Comparison of ENCODE assay signal across 19 cellular contexts in the genomic region with DNA sequence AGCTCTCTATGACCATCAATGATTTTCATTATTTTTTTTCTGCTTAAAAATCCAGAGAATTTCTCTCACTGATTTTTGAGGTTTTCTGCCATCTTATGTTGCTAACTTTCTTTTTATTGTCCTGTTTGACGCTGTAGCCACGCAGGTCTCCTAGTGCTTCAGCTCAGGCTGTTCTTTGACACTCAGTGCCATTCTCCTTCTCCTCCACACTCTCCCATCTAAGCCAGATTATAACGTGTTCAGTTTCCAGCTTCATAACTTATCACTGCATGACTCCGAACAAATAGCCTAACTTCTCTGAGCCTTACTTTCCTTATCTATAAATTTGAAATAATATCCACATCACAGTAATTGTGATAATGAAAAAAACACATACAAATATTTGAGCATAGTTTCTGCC. TPM values are rescaled to one million over a fixed set of nuclear protein-coding genes. Genes with fewer than 3 reads are reported as not detected.
DNase-seq lines count a peak whose midpoint lies in the region; TF ChIP-seq lines count a peak whose summit lies in the region.
"Had no signal": no experiment of that assay in that cellular context is flagged by ENCODE, and none has a peak within 500 bp of the region (broad histone marks: within the 10 kb centered on the region; RNA-seq: fewer than 3 reads in every experiment).

No MANE protein-coding gene starts in this region.

- H3K9me3 ChIP-seq in Caco-2: no peaks in the 10 kb centered on the region
- no peaks in the 10 kb centered on the region for H3K9me3 ChIP-seq in left ventricle myocardium inferior (replicated peaks)
- H3K9me3 ChIP-seq in H9 (ENCODE audit: control insufficient read depth, low read depth, low read length): no peaks in the 10 kb centered on the region
- H3K9me3 ChIP-seq: SJCRH30 had no signal

- H3K18ac ChIP-seq in H9 (ENCODE audit: insufficient read length, low read depth, low read length): no peak overlapping the region

- H3T11ph ChIP-seq in H9 (ENCODE audit: low read length): no peak overlapping the region

- peaks cover 66% of the 10 kb centered on the region for H3K36me3 Mint-ChIP-seq in Caco-2 (ENCODE audit: insufficient read depth, unreplicated experiment)
- peaks cover 12% of the 10 kb centered on the region for H3K36me3 Mint-ChIP-seq in nephron (ENCODE audit: low read depth)
- peaks cover 0 to 1% (median 0%) of the 10 kb centered on the region in 3 experiments; a peak in 1 of 7 replicates for H3K36me3 Mint-ChIP-seq in H9 (ENCODE audit: insufficient read depth in 1 of 3, low read depth in 3 of 3)
- H3K36me3 Mint-ChIP-seq: CD8-positive, alpha-beta memory T cell had no signal

- peak overlapping the region; percentile 90 for H3K27ac Mint-ChIP-seq in Caco-2 (ENCODE audit: unreplicated experiment)
- H3K27ac Mint-ChIP-seq in nephron: peak overlapping the region in 2 of 3 experiments; percentile 41 to 90
- no peak overlapping the region for H3K27ac Mint-ChIP-seq in H9
- H3K27ac Mint-ChIP-seq: CD8-positive, alpha-beta memory T cell; HFFc6 had no signal

- H3K36me3 ChIP-seq in Caco-2 (ENCODE audit: control insufficient read depth, insufficient read depth, low read length) (peaks cover 2% of the 10 kb centered on the region), KMS-11 (ENCODE audit: insufficient read depth) (no peaks in the 10 kb centered on the region), left ventricle myocardium inferior (no peaks in the 10 kb centered on the region)
- H3K36me3 ChIP-seq: SJCRH30 had no signal

- no peak overlapping the region for H3K4me3 ChIP-seq in Caco-2 (ENCODE audit: low read depth, low read length)
- no peak overlapping the region for H3K4me3 ChIP-seq in KMS-11 (IDR thresholded peaks at IDR 0.05; ENCODE audit: insufficient read depth, low read depth, low read length)
- H3K4me3 ChIP-seq in left ventricle myocardium inferior: no peak overlapping the region
- H3K4me3 ChIP-seq: SJCRH30 had no signal

- no peaks in the 10 kb centered on the region for H3K79me1 ChIP-seq in H9 (ENCODE audit: insufficient read depth, low read depth, low read length, poor library complexity, severe bottlenecking)

- no peak overlapping the region for H2BK5ac ChIP-seq in H9 (ENCODE audit: insufficient read length, low read length)

- TF ChIP-seq CTCF in Caco-2 (IDR thresholded peaks at IDR 0.05; ENCODE audit: insufficient read depth in 1 of 2, low read depth in 1 of 2, low read length in 1 of 2, severe bottlenecking in 1 of 2, unreplicated experiment in 1 of 2): no peak
- no peak for TF ChIP-seq CTCF in KMS-11 (conservative IDR thresholded peaks at IDR 0.05; ENCODE audit: low read depth, low read length)
- TF ChIP-seq CTCF in left ventricle myocardium inferior (IDR thresholded peaks at IDR 0.05; ENCODE audit: borderline replicate concordance): no peak
- no peak for TF ChIP-seq CTCF in nephron (IDR thresholded peaks at IDR 0.05; ENCODE audit: unreplicated experiment in 3 of 3)
- no peak for TF ChIP-seq CTCF in H9 (conservative IDR thresholded peaks at IDR 0.05)

- no peak overlapping the region for H4K8ac ChIP-seq in H9 (replicated peaks; ENCODE audit: insufficient read length, low read depth, low read length)

- H2BK120ac ChIP-seq in H9 (ENCODE audit: low read depth, low read length, poor library complexity, severe bottlenecking): no peak overlapping the region

- no peak for DNase-seq in Caco-2
- no peak for DNase-seq in left ventricle myocardium inferior
- no peak for DNase-seq in H9
- no peak for DNase-seq in NCI-H82 treated with DMSO at 0.1 percent for 48 hours (lab: John Stamatoyannopoulos, UW; ENCODE audit: unreplicated experiment)
- no peak for DNase-seq in HCEC 1CT
- DNase-seq: CD8-positive, alpha-beta memory T cell; GOT3; HFFc6; KG1; MV-4-11; NCI-H1105 treated with DMSO at 0.1 percent for 48 hours; NCI-H2029 treated with DMSO at 0.1 percent for 48 hours; NCI-H226; NCI-H510A treated with DMSO at 0.1 percent for 48 hours; NCI-H748 treated with DMSO at 0.1 percent for 48 hours; SJCRH30 had no signal

- no peak overlapping the region for H2BK12ac ChIP-seq in H9 (ENCODE audit: insufficient read length, low read depth, low read length)

- no peak overlapping the region for H3K14ac ChIP-seq in H9 (ENCODE audit: insufficient read depth, low read length)

- H3K9ac ChIP-seq in KMS-11 (no peak overlapping the region), H9 (ENCODE audit: extremely low read depth, insufficient read length, low read length) (no peak overlapping the region)

- H3K9me3 Mint-ChIP-seq in Caco-2 (ENCODE audit: unreplicated experiment) (peaks cover 10% of the 10 kb centered on the region), nephron (no peaks in the 10 kb centered on the region), H9 (no peaks in the 10 kb centered on the region)
- H3K9me3 Mint-ChIP-seq: CD8-positive, alpha-beta memory T cell; HFFc6 had no signal

- no peak overlapping the region for H4K91ac ChIP-seq in H9 (ENCODE audit: insufficient read length, low read depth, low read length)

- no peak overlapping the region for H3K23ac ChIP-seq in H9 (ENCODE audit: insufficient read length, low read depth, low read length)

- H2AFZ ChIP-seq in KMS-11 (ENCODE audit: low read depth): no peak overlapping the region
- no peak overlapping the region for H2AFZ ChIP-seq in H9 (ENCODE audit: low read length)

- H2AK5ac ChIP-seq in H9 (ENCODE audit: insufficient read length, low read length): no peak overlapping the region

- no peak overlapping the region for H2BK20ac ChIP-seq in H9 (ENCODE audit: low read depth, low read length, poor library complexity, severe bottlenecking)

- no TSS peak for BruUV-seq in Caco-2 (replicated peaks; lab: Mats Ljungman, UMichigan)

- H3K56ac ChIP-seq in H9 (ENCODE audit: insufficient read length, low read depth, low read length): no peak overlapping the region

- CTCF ChIA-PET in Caco-2 (lab: Charles Lee): interaction anchor here (1.0 kb wide), 1 partner anchor 83 kb away, joined by 4 read pairs; no protein-coding TSS in a partner anchor

- no peak overlapping the region for H2BK15ac ChIP-seq in H9 (ENCODE audit: low read depth, low read length)

- H3K79me2 ChIP-seq in KMS-11 (ENCODE audit: insufficient read depth, low read depth) (peaks cover 91% of the 10 kb centered on the region), H9 (ENCODE audit: insufficient read depth, low read length) (no peaks in the 10 kb centered on the region)

- no CpG with 5 or more reads among the region's 4 CpGs for WGBS in H9 (ENCODE audit: extremely low coverage, insufficient read length, low lambda C conversion rate)

- H3K27ac ChIP-seq in KMS-11 (no peak overlapping the region), left ventricle myocardium inferior (replicated peaks) (peak overlapping the region; percentile 58), H9 (ENCODE audit: insufficient read length, low read depth, low read length) (no peak overlapping the region)
- H3K27ac ChIP-seq: C4-2B, SJCRH30 had no signal

- peaks cover 74% of the 10 kb centered on the region for H3K4me1 Mint-ChIP-seq in Caco-2 (ENCODE audit: low read depth, unreplicated experiment)
- no peaks in the 10 kb centered on the region for H3K4me1 Mint-ChIP-seq in nephron
- H3K4me1 Mint-ChIP-seq in H9: 0 out of 4 replicates have a peak, but pooled peaks cover 0 to 3% of the 10 kb centered on the region in 2 experiments
- H3K4me1 Mint-ChIP-seq: CD8-positive, alpha-beta memory T cell had no signal

- no peak overlapping the region for H4K5ac ChIP-seq in H9 (ENCODE audit: insufficient read length, low read depth, low read length)

- no peak overlapping the region for H3K4ac ChIP-seq in H9 (ENCODE audit: low read depth, low read length)

- H3K4me2 ChIP-seq in KMS-11: peak overlapping the region; percentile 66; the same call in 1 of the 2 replicates
- H3K4me2 ChIP-seq in H9 (ENCODE audit: insufficient read depth, insufficient read length, low read length): no peak overlapping the region

- H3K4me3 Mint-ChIP-seq in Caco-2 (ENCODE audit: unreplicated experiment) (peak overlapping the region; percentile 63), nephron (peak overlapping the region in 1 of 3 experiments; percentile 31), H9 (no peak overlapping the region)
- H3K4me3 Mint-ChIP-seq: CD8-positive, alpha-beta memory T cell; HFFc6 had no signal

- H4K20me1 ChIP-seq in KMS-11 (ENCODE audit: insufficient read depth): peaks cover 4% of the 10 kb centered on the region; the same call in 1 of the 2 replicates
- H4K20me1 ChIP-seq in H9 (ENCODE audit: control insufficient read depth, insufficient read depth, insufficient read length): no peaks in the 10 kb centered on the region

- H3K4me1 ChIP-seq in Caco-2: peaks cover 64% of the 10 kb centered on the region
- H3K4me1 ChIP-seq in KMS-11 (ENCODE audit: low read depth, poor library complexity, severe bottlenecking): peaks cover 97% of the 10 kb centered on the region
- peaks cover 79% of the 10 kb centered on the region for H3K4me1 ChIP-seq in left ventricle myocardium inferior
- H3K4me1 ChIP-seq in H9 (ENCODE audit: insufficient read depth, low read length): no peaks in the 10 kb centered on the region
- H3K4me1 ChIP-seq: SJCRH30 had no signal

- no peaks in the 10 kb centered on the region for H3K23me2 ChIP-seq in H9 (ENCODE audit: insufficient read length, low read depth, low read length, poor library complexity, severe bottlenecking)

- H3K27me3 Mint-ChIP-seq in Caco-2 (ENCODE audit: insufficient read depth, unreplicated experiment) (no peaks in the 10 kb centered on the region), nephron (ENCODE audit: low read depth) (peaks cover 16% of the 10 kb centered on the region), H9 (ENCODE audit: low read depth) (peaks cover 4% of the 10 kb centered on the region)

- POLR2A ChIA-PET in Caco-2 (lab: Charles Lee): no interaction called here

- H3K27me3 ChIP-seq in Caco-2 (replicated peaks; ENCODE audit: control insufficient read depth, insufficient read depth, low read length) (no peaks in the 10 kb centered on the region), KMS-11 (ENCODE audit: insufficient read depth, low read depth) (no peaks in the 10 kb centered on the region), left ventricle myocardium inferior (ENCODE audit: low read depth) (no peaks in the 10 kb centered on the region), H9 (ENCODE audit: insufficient read depth, low read length) (no peaks in the 10 kb centered on the region)
- H3K27me3 ChIP-seq: SJCRH30 had no signal

- intact Hi-C loops in Caco-2 (cut with micrococcal nuclease; ENCODE audit: unreplicated experiment) (no loop called here), left ventricle myocardium inferior (cut with micrococcal nuclease) (no loop called here)

RNA-seq across cellular contexts. Expression of a gene that starts 22.8 kb away (rescaled TPM):
- 59.7 and 67.2 TPM in 2 replicates for total RNA-seq in Caco-2 (2022)
- 52.5 TPM for total RNA-seq in left ventricle myocardium inferior
- 4.7 and 6.4 TPM in 2 replicates for total RNA-seq in H9 (2021)
- total RNA-seq: HFFc6 had no signal

Comparison
In these comparisons a context has a peak if more than half of its experiments do, and no peak if none do; other contexts are left out.
1. H3K27ac Mint-ChIP-seq: peak in Caco-2 (single experiment) and nephron (2 of 3); none in H9 (0 of 3).